23 cellular contexts compared by ENCODE assay signal in genomic region chr15:100056411-100057072, GRCh38.
"Had no signal": no experiment of that assay in that cellular context is flagged by ENCODE, and none has a peak within 500 bp of the region (broad histone marks: within the 10 kb centered on the region; RNA-seq: fewer than 3 reads in every experiment).

No MANE protein-coding gene starts in this region.

- H3K4me2 ChIP-seq: hepatocyte had no signal

- H3K27ac ChIP-seq: hepatocyte, left ventricle myocardium inferior, ovary, right atrium auricular region, right lobe of liver, skin epidermis, stomach, testis, thyroid gland, transverse colon, upper lobe of left lung, vagina had no signal

- H3K27me3 ChIP-seq: hepatocyte, ovary, right atrium auricular region, right lobe of liver, stomach, testis, thyroid gland, transverse colon, upper lobe of left lung, vagina had no signal

- H3K4me1 ChIP-seq: right lobe of liver, transverse colon, vagina had no signal

- H2AFZ ChIP-seq: hepatocyte had no signal

- DNase-seq: islet precursor cell; left ventricle myocardium inferior; midbrain; naive thymus-derived CD8-positive, alpha-beta T cell; nucleus accumbens; ovary; right lobe of liver; stimulated activated CD4-positive, alpha-beta T cell treated with anti-CD3 and anti-CD28 coated beads, Interleukin-12 subunit alpha, Interleukin-12 subunit beta, amount 100 ng/mL, for 4 hours; stimulated activated CD4-positive, alpha-beta T cell treated with anti-CD3 and anti-CD28 coated beads, Interleukin-15, amount 100 ng/mL, for 24 hours; stimulated activated CD4-positive, alpha-beta T cell treated with anti-CD3 and anti-CD28 coated beads, Interleukin-2, amount 100 ng/mL, for 24 hours; stimulated activated CD4-positive, alpha-beta T cell treated with anti-CD3 and anti-CD28 coated beads, Interleukin-4, amount 100 ng/mL, for 1 hour; stimulated activated naive B cell treated with anti-CD40 and anti-IgM and Interleukin-4, amounts not matched to agents 10 μg/mL and 1 μg/mL and 100 μg/mL, for 72 hours; stimulated activated naive CD8-positive, alpha-beta T cell treated with anti-CD3 and anti-CD28 coated beads, Interleukin-15, Interleukin-2, amounts not matched to agents 100 U/mL and 50 U/mL, for 24 hours; stomach; testis; thyroid gland; transverse colon had no signal

- H3K4me3 ChIP-seq: hepatocyte, left ventricle myocardium inferior, lung, ovary, right atrium auricular region, right lobe of liver, skin epidermis, stomach, testis, thyroid gland, transverse colon, upper lobe of left lung, vagina had no signal

- H3K36me3 ChIP-seq: left ventricle myocardium inferior, ovary, right atrium auricular region, right lobe of liver, stomach, thyroid gland, transverse colon, upper lobe of left lung, vagina had no signal

- ATAC-seq: naive thymus-derived CD8-positive, alpha-beta T cell; right lobe of liver; stimulated activated naive CD8-positive, alpha-beta T cell treated with anti-CD3 and anti-CD28 coated beads, Interleukin-15, Interleukin-2, amounts not matched to agents 100 U/mL and 50 U/mL, for 24 hours had no signal

- H3K9me3 ChIP-seq: left ventricle myocardium inferior, ovary, right atrium auricular region, right lobe of liver, stomach, testis, thyroid gland, transverse colon, upper lobe of left lung, vagina had no signal
